8 cellular contexts compared by ENCODE assay signal in the genomic region with DNA sequence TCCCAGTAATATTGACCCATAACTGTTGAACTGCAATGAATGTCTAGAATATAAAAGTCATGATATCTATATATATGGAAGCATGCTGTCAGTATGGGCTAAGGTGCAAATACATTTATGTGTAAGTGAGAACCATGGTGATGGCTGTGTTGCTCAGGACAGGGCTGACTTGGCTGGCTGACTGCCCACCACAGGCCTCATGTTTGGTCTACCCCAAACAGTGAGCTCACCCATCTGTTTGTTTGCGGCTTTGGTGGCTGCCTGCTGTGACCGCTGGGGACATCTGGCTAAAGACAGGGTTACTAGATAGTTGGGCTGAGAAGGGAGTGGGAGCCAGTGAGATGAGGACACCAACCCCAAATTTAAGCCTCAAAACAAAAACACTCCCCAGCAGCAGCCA. TPM values are rescaled to one million over a fixed set of nuclear protein-coding genes. Genes with fewer than 3 reads are reported as not detected.
DNase-seq lines count a peak whose midpoint lies in the region; ATAC-seq and TF ChIP-seq lines count a peak whose summit lies in the region.

No MANE protein-coding gene starts in this region.

- WGBS in gastroesophageal sphincter (ENCODE audit: low coverage in 1 of 2), 2 donors = 60 to 92% methylated on average over 1 to 2 of the region's 2 CpGs

- TF ChIP-seq CTCF in gastroesophageal sphincter (IDR thresholded peaks at IDR 0.05) = no peak

- no peak for TF ChIP-seq EP300 in gastroesophageal sphincter (IDR thresholded peaks at IDR 0.05)

- no peak overlapping the region for H3K4me3 ChIP-seq in gastroesophageal sphincter

- ATAC-seq in HG02840 (IDR thresholded peaks at IDR 0.05; ENCODE audit: low FRiP score, unreplicated experiment) (peak; percentile 46), gastroesophageal sphincter (no peak), Right ventricle myocardium inferior (no peak)

- H3K9me3 ChIP-seq in gastroesophageal sphincter = no peaks in the 10 kb centered on the region

- no peaks in the 10 kb centered on the region for H3K36me3 ChIP-seq in gastroesophageal sphincter

- no peaks in the 10 kb centered on the region for H3K27me3 ChIP-seq in gastroesophageal sphincter

- peak overlapping the region in 3 of 4 donors; percentile 30 to 42 (median 36) for H3K27ac ChIP-seq in gastroesophageal sphincter

- intact Hi-C loops in Right ventricle myocardium inferior (cut with DNase I) = no loop called here

- H3K4me1 ChIP-seq in gastroesophageal sphincter = peaks cover 9 to 94% (median 24%) of the 10 kb centered on the region in 3 donors

- TF ChIP-seq POLR2A in gastroesophageal sphincter (IDR thresholded peaks at IDR 0.05) = no peak

- DNase-seq in stimulated activated naive CD4-positive, alpha-beta T cell treated with Interleukin-2 at 50 U/mL for 16 hours (lab: John Stamatoyannopoulos, UW) = peak; percentile 50
- no peak for DNase-seq in stimulated activated naive CD4-positive, alpha-beta T cell (lab: John Stamatoyannopoulos, UW)
- DNase-seq in RPMI8226 = peak; percentile 54
- no peak for DNase-seq in COLO668 (lab: John Stamatoyannopoulos, UW; ENCODE audit: unreplicated experiment)
- DNase-seq in Right ventricle myocardium inferior (ENCODE audit: missing footprints) = no peak
- DNase-seq in NCI-H2107 treated with DMSO at 0.1 percent for 48 hours (lab: John Stamatoyannopoulos, UW; ENCODE audit: unreplicated experiment) = no peak

RNA-seq across cellular contexts. Expression of a gene that starts 6.3 kb away (rescaled TPM):
- total RNA-seq in gastroesophageal sphincter (100 to 1,000 TPM; 211 to 319 (median 266) TPM), Right ventricle myocardium inferior (19.9 TPM)

Comparison
In these comparisons a context has a peak if more than half of its experiments do, and no peak if none do; other contexts are left out.
1. DNase-seq: peak in stimulated activated naive CD4-positive, alpha-beta T cell treated with Interleukin-2 at 50 U/mL for 16 hours (single experiment) and RPMI8226 (single experiment); none in stimulated activated naive CD4-positive, alpha-beta T cell (0 of 6), COLO668 (single experiment), Right ventricle myocardium inferior (single experiment) and NCI-H2107 treated with DMSO at 0.1 percent for 48 hours (single experiment).
2. RNA of a gene that starts 6.3 kb away (total RNA-seq): 211 to 319 TPM in gastroesophageal sphincter; 19.9 TPM in Right ventricle myocardium inferior (single experiment); every median in the first group is over 10 times any median in the second.